In genomic region chr17:49106366-49107210, GRCh38 we compare ENCODE assay signal across 1 cellular context.
TF ChIP-seq lines count a peak whose summit lies in the region.

No MANE protein-coding gene starts in this region.

TF ChIP-seq in HepG2, 621 proteins besides CTCF, POLR2A, EP300 and RAD21 (continued from another document and continues in another):
- TF ChIP-seq, protein P1, sequence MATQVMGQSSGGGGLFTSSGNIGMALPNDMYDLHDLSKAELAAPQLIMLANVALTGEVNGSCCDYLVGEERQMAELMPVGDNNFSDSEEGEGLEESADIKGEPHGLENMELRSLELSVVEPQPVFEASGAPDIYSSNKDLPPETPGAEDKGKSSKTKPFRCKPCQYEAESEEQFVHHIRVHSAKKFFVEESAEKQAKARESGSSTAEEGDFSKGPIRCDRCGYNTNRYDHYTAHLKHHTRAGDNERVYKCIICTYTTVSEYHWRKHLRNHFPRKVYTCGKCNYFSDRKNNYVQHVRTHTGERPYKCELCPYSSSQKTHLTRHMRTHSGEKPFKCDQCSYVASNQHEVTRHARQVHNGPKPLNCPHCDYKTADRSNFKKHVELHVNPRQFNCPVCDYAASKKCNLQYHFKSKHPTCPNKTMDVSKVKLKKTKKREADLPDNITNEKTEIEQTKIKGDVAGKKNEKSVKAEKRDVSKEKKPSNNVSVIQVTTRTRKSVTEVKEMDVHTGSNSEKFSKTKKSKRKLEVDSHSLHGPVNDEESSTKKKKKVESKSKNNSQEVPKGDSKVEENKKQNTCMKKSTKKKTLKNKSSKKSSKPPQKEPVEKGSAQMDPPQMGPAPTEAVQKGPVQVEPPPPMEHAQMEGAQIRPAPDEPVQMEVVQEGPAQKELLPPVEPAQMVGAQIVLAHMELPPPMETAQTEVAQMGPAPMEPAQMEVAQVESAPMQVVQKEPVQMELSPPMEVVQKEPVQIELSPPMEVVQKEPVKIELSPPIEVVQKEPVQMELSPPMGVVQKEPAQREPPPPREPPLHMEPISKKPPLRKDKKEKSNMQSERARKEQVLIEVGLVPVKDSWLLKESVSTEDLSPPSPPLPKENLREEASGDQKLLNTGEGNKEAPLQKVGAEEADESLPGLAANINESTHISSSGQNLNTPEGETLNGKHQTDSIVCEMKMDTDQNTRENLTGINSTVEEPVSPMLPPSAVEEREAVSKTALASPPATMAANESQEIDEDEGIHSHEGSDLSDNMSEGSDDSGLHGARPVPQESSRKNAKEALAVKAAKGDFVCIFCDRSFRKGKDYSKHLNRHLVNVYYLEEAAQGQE (IDR thresholded peaks at IDR 0.05; ENCODE audit: borderline replicate concordance in 1 of 2, low read depth in 1 of 2, low read length in 2 of 2): no peak
- TF ChIP-seq RCOR2 (CRISPR knock-in tag; IDR thresholded peaks at IDR 0.05) (peak; percentile 85), MLXIP (CRISPR knock-in tag; IDR thresholded peaks at IDR 0.05; ENCODE audit: borderline replicate concordance) (no peak), ZMYM4 (CRISPR knock-in tag; IDR thresholded peaks at IDR 0.05) (peak; percentile 75), POGZ (CRISPR knock-in tag; IDR thresholded peaks at IDR 0.05) (peak; percentile 33; the same call in 1 of the 2 replicates), ZNF546 (CRISPR knock-in tag; conservative IDR thresholded peaks at IDR 0.05) (no peak), ZNF792 (CRISPR knock-in tag; IDR thresholded peaks at IDR 0.05) (peak; percentile 81), ZBTB2 (CRISPR knock-in tag; IDR thresholded peaks at IDR 0.05; ENCODE audit: low read depth) (no peak), CHD2 (IDR thresholded peaks at IDR 0.05; ENCODE audit: low read depth, low read length) (no peak), ELF1 (CRISPR knock-in tag; IDR thresholded peaks at IDR 0.05) (no peak), PHF5A (CRISPR knock-in tag; IDR thresholded peaks at IDR 0.05; ENCODE audit: low read depth, unreplicated experiment) (peak; percentile 81), DMAP1 (CRISPR knock-in tag; IDR thresholded peaks at IDR 0.05) (peak; percentile 72; the same call in 1 of the 2 replicates), ZNF773 (CRISPR knock-in tag; IDR thresholded peaks at IDR 0.05; ENCODE audit: borderline replicate concordance) (no peak), ZNF292 (CRISPR knock-in tag; IDR thresholded peaks at IDR 0.05; ENCODE audit: borderline replicate concordance, low read depth) (no peak), ZNF329 (CRISPR knock-in tag; IDR thresholded peaks at IDR 0.05; ENCODE audit: low read depth) (no peak), ARID2 (CRISPR knock-in tag; IDR thresholded peaks at IDR 0.05; ENCODE audit: borderline replicate concordance) (0 out of 2 replicates have a peak, but pooled peaks have one; percentile 26), HNRNPL (IDR thresholded peaks at IDR 0.05; ENCODE audit: low read depth, low read length) (no peak), ZNF24 (IDR thresholded peaks at IDR 0.05) (no peak), NFKBIZ (CRISPR knock-in tag; IDR thresholded peaks at IDR 0.05) (peak; percentile 87; the same call in 1 of the 2 replicates)
- TF ChIP-seq, protein P2, sequence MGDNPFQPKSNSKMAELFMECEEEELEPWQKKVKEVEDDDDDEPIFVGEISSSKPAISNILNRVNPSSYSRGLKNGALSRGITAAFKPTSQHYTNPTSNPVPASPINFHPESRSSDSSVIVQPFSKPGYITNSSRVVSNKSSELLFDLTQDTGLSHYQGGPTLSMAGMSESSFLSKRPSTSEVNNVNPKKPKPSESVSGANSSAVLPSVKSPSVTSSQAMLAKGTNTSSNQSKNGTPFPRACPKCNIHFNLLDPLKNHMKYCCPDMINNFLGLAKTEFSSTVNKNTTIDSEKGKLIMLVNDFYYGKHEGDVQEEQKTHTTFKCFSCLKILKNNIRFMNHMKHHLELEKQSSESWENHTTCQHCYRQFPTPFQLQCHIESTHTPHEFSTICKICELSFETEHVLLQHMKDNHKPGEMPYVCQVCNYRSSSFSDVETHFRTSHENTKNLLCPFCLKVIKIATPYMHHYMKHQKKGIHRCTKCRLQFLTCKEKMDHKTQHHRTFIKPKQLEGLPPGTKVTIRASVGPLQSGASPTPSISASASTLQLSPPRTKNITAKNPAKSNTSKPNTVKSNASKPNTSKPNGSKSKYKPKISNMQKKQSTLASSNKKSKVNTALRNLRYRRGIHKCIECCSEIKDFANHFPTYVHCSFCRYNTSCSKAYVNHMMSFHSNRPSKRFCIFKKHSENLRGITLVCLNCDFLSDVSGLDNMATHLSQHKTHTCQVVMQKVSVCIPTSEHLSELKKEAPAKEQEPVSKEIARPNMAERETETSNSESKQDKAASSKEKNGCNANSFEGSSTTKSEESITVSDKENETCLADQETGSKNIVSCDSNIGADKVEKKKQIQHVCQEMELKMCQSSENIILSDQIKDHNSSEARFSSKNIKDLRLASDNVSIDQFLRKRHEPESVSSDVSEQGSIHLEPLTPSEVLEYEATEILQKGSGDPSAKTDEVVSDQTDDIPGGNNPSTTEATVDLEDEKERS (CRISPR knock-in tag; IDR thresholded peaks at IDR 0.05): peak; percentile 27; the same call in 1 of the 2 replicates
- TF ChIP-seq, protein P3, sequence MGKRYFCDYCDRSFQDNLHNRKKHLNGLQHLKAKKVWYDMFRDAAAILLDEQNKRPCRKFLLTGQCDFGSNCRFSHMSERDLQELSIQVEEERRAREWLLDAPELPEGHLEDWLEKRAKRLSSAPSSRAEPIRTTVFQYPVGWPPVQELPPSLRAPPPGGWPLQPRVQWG (CRISPR knock-in tag; IDR thresholded peaks at IDR 0.05; ENCODE audit: borderline replicate concordance, low read depth): no peak
- TF ChIP-seq, protein P4, sequence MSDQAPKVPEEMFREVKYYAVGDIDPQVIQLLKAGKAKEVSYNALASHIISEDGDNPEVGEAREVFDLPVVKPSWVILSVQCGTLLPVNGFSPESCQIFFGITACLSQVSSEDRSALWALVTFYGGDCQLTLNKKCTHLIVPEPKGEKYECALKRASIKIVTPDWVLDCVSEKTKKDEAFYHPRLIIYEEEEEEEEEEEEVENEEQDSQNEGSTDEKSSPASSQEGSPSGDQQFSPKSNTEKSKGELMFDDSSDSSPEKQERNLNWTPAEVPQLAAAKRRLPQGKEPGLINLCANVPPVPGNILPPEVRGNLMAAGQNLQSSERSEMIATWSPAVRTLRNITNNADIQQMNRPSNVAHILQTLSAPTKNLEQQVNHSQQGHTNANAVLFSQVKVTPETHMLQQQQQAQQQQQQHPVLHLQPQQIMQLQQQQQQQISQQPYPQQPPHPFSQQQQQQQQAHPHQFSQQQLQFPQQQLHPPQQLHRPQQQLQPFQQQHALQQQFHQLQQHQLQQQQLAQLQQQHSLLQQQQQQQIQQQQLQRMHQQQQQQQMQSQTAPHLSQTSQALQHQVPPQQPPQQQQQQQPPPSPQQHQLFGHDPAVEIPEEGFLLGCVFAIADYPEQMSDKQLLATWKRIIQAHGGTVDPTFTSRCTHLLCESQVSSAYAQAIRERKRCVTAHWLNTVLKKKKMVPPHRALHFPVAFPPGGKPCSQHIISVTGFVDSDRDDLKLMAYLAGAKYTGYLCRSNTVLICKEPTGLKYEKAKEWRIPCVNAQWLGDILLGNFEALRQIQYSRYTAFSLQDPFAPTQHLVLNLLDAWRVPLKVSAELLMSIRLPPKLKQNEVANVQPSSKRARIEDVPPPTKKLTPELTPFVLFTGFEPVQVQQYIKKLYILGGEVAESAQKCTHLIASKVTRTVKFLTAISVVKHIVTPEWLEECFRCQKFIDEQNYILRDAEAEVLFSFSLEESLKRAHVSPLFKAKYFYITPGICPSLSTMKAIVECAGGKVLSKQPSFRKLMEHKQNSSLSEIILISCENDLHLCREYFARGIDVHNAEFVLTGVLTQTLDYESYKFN (CRISPR knock-in tag; conservative IDR thresholded peaks at IDR 0.05): peak; percentile 92
- TF ChIP-seq, protein P5, sequence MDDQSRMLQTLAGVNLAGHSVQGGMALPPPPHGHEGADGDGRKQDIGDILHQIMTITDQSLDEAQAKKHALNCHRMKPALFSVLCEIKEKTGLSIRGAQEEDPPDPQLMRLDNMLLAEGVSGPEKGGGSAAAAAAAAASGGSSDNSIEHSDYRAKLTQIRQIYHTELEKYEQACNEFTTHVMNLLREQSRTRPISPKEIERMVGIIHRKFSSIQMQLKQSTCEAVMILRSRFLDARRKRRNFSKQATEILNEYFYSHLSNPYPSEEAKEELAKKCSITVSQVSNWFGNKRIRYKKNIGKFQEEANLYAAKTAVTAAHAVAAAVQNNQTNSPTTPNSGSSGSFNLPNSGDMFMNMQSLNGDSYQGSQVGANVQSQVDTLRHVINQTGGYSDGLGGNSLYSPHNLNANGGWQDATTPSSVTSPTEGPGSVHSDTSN (CRISPR knock-in tag; IDR thresholded peaks at IDR 0.05; ENCODE audit: borderline replicate concordance): no peak
- TF ChIP-seq, protein P6, sequence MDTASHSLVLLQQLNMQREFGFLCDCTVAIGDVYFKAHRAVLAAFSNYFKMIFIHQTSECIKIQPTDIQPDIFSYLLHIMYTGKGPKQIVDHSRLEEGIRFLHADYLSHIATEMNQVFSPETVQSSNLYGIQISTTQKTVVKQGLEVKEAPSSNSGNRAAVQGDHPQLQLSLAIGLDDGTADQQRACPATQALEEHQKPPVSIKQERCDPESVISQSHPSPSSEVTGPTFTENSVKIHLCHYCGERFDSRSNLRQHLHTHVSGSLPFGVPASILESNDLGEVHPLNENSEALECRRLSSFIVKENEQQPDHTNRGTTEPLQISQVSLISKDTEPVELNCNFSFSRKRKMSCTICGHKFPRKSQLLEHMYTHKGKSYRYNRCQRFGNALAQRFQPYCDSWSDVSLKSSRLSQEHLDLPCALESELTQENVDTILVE (CRISPR knock-in tag; IDR thresholded peaks at IDR 0.05): 0 out of 2 replicates have a peak, but pooled peaks have one; percentile 63
- TF ChIP-seq, protein P7, sequence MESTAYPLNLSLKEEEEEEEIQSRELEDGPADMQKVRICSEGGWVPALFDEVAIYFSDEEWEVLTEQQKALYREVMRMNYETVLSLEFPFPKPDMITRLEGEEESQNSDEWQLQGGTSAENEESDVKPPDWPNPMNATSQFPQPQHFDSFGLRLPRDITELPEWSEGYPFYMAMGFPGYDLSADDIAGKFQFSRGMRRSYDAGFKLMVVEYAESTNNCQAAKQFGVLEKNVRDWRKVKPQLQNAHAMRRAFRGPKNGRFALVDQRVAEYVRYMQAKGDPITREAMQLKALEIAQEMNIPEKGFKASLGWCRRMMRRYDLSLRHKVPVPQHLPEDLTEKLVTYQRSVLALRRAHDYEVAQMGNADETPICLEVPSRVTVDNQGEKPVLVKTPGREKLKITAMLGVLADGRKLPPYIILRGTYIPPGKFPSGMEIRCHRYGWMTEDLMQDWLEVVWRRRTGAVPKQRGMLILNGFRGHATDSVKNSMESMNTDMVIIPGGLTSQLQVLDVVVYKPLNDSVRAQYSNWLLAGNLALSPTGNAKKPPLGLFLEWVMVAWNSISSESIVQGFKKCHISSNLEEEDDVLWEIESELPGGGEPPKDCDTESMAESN (CRISPR knock-in tag; conservative IDR thresholded peaks at IDR 0.05): peak; percentile 76
- TF ChIP-seq, protein P8, sequence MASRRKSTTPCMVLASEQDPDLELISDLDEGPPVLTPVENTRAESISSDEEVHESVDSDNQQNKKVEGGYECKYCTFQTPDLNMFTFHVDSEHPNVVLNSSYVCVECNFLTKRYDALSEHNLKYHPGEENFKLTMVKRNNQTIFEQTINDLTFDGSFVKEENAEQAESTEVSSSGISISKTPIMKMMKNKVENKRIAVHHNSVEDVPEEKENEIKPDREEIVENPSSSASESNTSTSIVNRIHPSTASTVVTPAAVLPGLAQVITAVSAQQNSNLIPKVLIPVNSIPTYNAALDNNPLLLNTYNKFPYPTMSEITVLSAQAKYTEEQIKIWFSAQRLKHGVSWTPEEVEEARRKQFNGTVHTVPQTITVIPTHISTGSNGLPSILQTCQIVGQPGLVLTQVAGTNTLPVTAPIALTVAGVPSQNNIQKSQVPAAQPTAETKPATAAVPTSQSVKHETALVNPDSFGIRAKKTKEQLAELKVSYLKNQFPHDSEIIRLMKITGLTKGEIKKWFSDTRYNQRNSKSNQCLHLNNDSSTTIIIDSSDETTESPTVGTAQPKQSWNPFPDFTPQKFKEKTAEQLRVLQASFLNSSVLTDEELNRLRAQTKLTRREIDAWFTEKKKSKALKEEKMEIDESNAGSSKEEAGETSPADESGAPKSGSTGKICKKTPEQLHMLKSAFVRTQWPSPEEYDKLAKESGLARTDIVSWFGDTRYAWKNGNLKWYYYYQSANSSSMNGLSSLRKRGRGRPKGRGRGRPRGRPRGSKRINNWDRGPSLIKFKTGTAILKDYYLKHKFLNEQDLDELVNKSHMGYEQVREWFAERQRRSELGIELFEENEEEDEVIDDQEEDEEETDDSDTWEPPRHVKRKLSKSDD (CRISPR knock-in tag; IDR thresholded peaks at IDR 0.05; ENCODE audit: low read depth): peak; percentile 73; the same call in 1 of the 2 replicates
